8 cellular contexts compared by ENCODE assay signal in the genomic region with DNA sequence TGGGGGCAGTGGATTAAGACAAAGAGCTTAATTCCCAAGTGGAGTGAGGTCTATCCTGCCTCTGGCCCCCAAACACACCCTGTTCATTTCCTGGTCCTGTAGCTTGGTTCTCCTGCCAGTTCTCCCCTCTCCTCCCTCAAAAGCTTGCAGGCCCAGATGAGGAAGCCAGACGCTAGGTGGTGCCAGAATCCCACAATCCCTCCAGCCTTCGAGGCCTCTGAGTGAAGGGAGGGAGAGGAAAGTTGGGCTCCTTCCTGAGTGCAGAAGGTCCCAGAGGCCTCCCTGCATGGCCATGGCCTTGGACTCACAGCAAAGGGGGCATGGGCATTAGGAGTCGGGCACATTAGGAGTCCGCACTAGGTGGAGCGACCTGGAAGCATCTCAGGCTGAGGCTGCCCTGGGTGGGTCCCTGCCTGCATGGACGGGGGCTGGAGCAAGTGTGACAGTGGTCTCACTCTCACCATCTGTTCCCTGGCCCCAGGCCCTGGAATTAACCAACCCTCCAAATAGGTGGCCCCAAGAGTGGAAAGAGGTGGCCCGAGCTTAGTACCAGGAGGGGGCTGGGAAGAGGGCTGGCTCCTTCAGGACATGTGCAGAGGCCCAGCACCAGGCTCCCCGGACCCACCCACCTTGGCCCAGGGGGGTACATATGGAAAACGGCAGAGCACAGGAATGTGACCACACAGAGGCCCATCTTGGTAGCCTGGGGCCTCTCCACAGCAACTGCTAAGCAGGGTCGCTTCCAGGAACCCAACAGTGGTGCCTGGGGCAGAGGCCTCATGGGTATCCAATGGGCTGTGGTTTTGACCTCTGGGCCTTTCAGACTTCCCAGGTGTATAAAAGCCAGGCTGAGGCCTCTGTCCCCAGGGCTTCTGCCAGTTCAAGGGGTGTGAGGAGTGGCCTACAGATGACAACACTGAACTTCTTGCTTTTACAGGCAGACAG. TPM values are rescaled to one million over a fixed set of nuclear protein-coding genes. Genes with fewer than 3 reads are reported as not detected.
DNase-seq lines count a peak whose midpoint lies in the region; ATAC-seq and TF ChIP-seq lines count a peak whose summit lies in the region.

No MANE protein-coding gene starts in this region.

- H3K9me3 ChIP-seq in Karpas-422 (ENCODE audit: low read length) (no peaks in the 10 kb centered on the region), SJCRH30 (replicated peaks) (no peaks in the 10 kb centered on the region)

- H3K27ac ChIP-seq in Karpas-422 (ENCODE audit: low read length) (no peak overlapping the region), SJCRH30 (no peak overlapping the region)

- H3K36me3 Mint-ChIP-seq in neural crest cell (ENCODE audit: low read depth) = no peaks in the 10 kb centered on the region

- peaks cover 15% of the 10 kb centered on the region for H3K4me1 ChIP-seq in Karpas-422 (ENCODE audit: low read length)
- peaks cover 14% of the 10 kb centered on the region for H3K4me1 ChIP-seq in SJCRH30

- no peaks in the 10 kb centered on the region for H3K79me2 ChIP-seq in Karpas-422 (ENCODE audit: low read length)

- H4K20me1 ChIP-seq in Karpas-422 (ENCODE audit: insufficient read depth, low read depth, low read length) = no peaks in the 10 kb centered on the region

- H3K27me3 ChIP-seq in Karpas-422 (ENCODE audit: low read length) = no peaks in the 10 kb centered on the region
- no peaks in the 10 kb centered on the region for H3K27me3 ChIP-seq in SJCRH30

- TF ChIP-seq CTCF in epithelial cell of esophagus (IDR thresholded peaks at IDR 0.05; ENCODE audit: insufficient read depth, low read depth, low read length, missing control alignments) (peak; percentile 77), neural crest cell (conservative IDR thresholded peaks at IDR 0.05) (peak; percentile 78)

- no peak overlapping the region for H3K4me3 Mint-ChIP-seq in neural crest cell

- DNase-seq in NCI-H1105 treated with DMSO at 0.1 percent for 48 hours (lab: John Stamatoyannopoulos, UW) (peak; percentile 26), NCI-H1105 (lab: John Stamatoyannopoulos, UW) (no peak), Karpas-422 (peak; percentile 80), SJCRH30 (peak; percentile 59 to 83), epithelial cell of esophagus (ENCODE audit: low read depth) (peak; percentile 74), neural crest cell (ENCODE audit: low read depth, low spot score) (peak; percentile 84)

- H3K4me3 ChIP-seq in Karpas-422 (ENCODE audit: low read length) = no peak overlapping the region
- H3K4me3 ChIP-seq in SJCRH30 = no peak overlapping the region
- no peak overlapping the region for H3K4me3 ChIP-seq in epithelial cell of esophagus (ENCODE audit: low read length)

- no peak overlapping the region for H3K27ac Mint-ChIP-seq in neural crest cell (ENCODE audit: unreplicated experiment)

- H3K36me3 ChIP-seq in Karpas-422 (ENCODE audit: insufficient read depth, low read length) = no peaks in the 10 kb centered on the region
- H3K36me3 ChIP-seq in SJCRH30 = no peaks in the 10 kb centered on the region

- no peak overlapping the region for H3K9ac ChIP-seq in Karpas-422 (ENCODE audit: low read length)

- no peaks in the 10 kb centered on the region for H3K9me2 ChIP-seq in Karpas-422 (replicated peaks; ENCODE audit: insufficient read depth, low read length)

- H3K27me3 Mint-ChIP-seq in neural crest cell (ENCODE audit: low read depth) = no peaks in the 10 kb centered on the region

- ATAC-seq in HG03520 (IDR thresholded peaks at IDR 0.05; ENCODE audit: unreplicated experiment) = no peak
- no peak for ATAC-seq in GM19035 (IDR thresholded peaks at IDR 0.05; ENCODE audit: unreplicated experiment)

- no peak overlapping the region for H3K4me2 ChIP-seq in Karpas-422 (ENCODE audit: low read depth, low read length, poor library complexity, severe bottlenecking)

- peaks cover 43% of the 10 kb centered on the region for H3K4me1 Mint-ChIP-seq in neural crest cell

- H3K9me3 Mint-ChIP-seq in neural crest cell = no peaks in the 10 kb centered on the region

- no peak overlapping the region for H2AFZ ChIP-seq in Karpas-422 (ENCODE audit: low read length)

RNA-seq across cellular contexts. Expression of gene FXYD2, which starts 5.2 kb away (rescaled TPM):
- 1.4 and 3.1 TPM in 2 replicates for total RNA-seq in Karpas-422 (2014; rRNA removed; shearing (Covaris generic); ENCODE audit: low replicate concordance)
- total RNA-seq in SJCRH30 (2014; rRNA removed; shearing (Covaris generic)) = 0.14 and 0.15 TPM in 2 replicates
- total RNA-seq in neural crest cell = 0.18 and 0.26 TPM in 2 replicates

RNA-seq across cellular contexts. Expression of gene DSCAML1, which starts 22.4 kb away (rescaled TPM):
- not detected in 2 replicates for total RNA-seq in Karpas-422 (2014; rRNA removed; shearing (Covaris generic); ENCODE audit: low replicate concordance)
- total RNA-seq in SJCRH30 (2014; rRNA removed; shearing (Covaris generic)) = not detected in 2 replicates
- 0.09 and 0.25 TPM in 2 replicates for total RNA-seq in neural crest cell

RNA-seq across cellular contexts. Expression of gene FXYD6, which starts 57.1 kb away (rescaled TPM):
- total RNA-seq in Karpas-422 (2014; rRNA removed; shearing (Covaris generic); ENCODE audit: low replicate concordance) = not detected in 2 replicates
- total RNA-seq in SJCRH30 (2014; rRNA removed; shearing (Covaris generic)) = 86.9 and 90.1 TPM in 2 replicates
- 113 TPM in 2 replicates for total RNA-seq in neural crest cell

Comparison
In these comparisons a context has a peak if more than half of its experiments do, and no peak if none do; other contexts are left out.
1. RNA of gene FXYD6, which starts 57.1 kb away (total RNA-seq): 113 TPM in neural crest cell and 86.9 to 90.1 TPM in SJCRH30; not detected in Karpas-422; every median in the first group is over 10 times any median in the second.